ENCODE assay signal across 8 cellular contexts in the genomic region with DNA sequence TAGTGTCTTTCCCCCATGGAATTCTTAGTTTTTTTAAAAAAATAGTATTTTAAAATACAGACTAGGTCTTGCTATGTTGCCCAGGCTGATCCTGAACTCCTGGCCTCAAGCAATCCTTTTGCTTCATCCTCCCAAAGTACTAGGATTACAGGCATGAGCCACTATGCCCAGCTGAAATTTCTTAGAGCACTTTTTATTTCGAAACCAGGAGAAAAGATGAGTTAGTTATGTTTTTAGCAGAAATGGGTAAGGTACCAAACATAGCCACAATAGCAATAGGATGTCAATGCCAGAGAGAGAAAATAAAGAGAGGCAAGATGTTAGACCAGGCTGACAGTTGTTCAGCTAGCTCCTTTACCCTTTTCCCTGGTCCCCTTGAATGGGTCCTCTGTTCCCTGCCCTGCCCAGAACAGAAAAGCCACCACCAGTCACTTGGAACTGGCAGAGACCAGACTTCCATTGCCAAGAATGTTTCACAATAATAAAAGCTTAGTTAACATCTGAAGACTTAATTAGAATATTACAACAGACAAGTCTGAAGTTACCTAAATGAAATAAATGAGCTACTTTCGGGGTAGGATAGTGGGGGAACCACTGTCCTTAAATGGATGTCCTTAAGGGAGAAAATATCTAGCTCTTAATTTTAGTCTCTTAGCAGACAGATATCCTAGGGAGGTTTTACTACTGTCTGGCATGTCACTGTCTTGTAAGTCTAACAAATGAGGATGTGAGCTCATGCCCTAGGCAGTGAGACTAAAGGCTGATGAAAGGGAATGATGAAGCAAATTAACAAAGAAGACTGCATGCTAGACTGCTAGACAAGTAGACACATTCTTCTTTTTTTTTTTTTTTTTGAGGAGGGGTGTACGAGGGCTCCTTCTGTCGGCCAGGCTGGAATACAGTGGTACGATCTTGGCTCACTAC. TPM values are rescaled to one million over a fixed set of nuclear protein-coding genes. Genes with fewer than 3 reads are reported as not detected.
DNase-seq lines count a peak whose midpoint lies in the region; ATAC-seq and TF ChIP-seq lines count a peak whose summit lies in the region.

No MANE protein-coding gene starts in this region.

- ATAC-seq in HG02642 (IDR thresholded peaks at IDR 0.05; ENCODE audit: poor library complexity, unreplicated experiment), result no peak
- no peak for ATAC-seq in activated CD8-positive, alpha-beta T cell treated with anti-CD3 and anti-CD28 coated beads, Interleukin-2, amount 10 ng/mL, durations not matched to agents 7 days and 5 days

- CTCF ChIA-PET in activated CD8-positive, alpha-beta T cell treated with anti-CD3 and anti-CD28 coated beads, Interleukin-2, amount 10 ng/mL, durations not matched to agents 7 days and 5 days (lab: Charles Lee), result no interaction called here

- H3K36me3 Mint-ChIP-seq in nephron (ENCODE audit: low read depth), result no peaks in the 10 kb centered on the region
- H3K36me3 Mint-ChIP-seq in activated CD8-positive, alpha-beta T cell treated with anti-CD3 and anti-CD28 coated beads, Interleukin-2, amount 10 ng/mL, durations not matched to agents 7 days and 5 days (ENCODE audit: low read depth), result no peaks in the 10 kb centered on the region

- H3K27ac Mint-ChIP-seq in nephron, result peak overlapping the region in 2 of 3 experiments; percentile 47 to 54
- H3K27ac Mint-ChIP-seq in activated CD8-positive, alpha-beta T cell treated with anti-CD3 and anti-CD28 coated beads, Interleukin-2, amount 10 ng/mL, durations not matched to agents 7 days and 5 days, result no peak overlapping the region

- TF ChIP-seq CTCF in epithelial cell of esophagus (IDR thresholded peaks at IDR 0.05; ENCODE audit: insufficient read depth, low read depth, low read length, missing control alignments) (no peak), nephron (IDR thresholded peaks at IDR 0.05; ENCODE audit: unreplicated experiment in 3 of 3) (no peak)

- H3K4me3 Mint-ChIP-seq in nephron, result no peak overlapping the region
- no peak overlapping the region for H3K4me3 Mint-ChIP-seq in activated CD8-positive, alpha-beta T cell treated with anti-CD3 and anti-CD28 coated beads, Interleukin-2, amount 10 ng/mL, durations not matched to agents 7 days and 5 days

- DNase-seq in Ammon's horn (ENCODE audit: low spot score), result peak; percentile 84
- peak; percentile 56 for DNase-seq in OCI-M1 (lab: John Stamatoyannopoulos, UW)
- peak; percentile 85 for DNase-seq in epithelial cell of esophagus (ENCODE audit: low read depth)
- DNase-seq in NCI-H2029 treated with DMSO at 0.1 percent for 48 hours (lab: John Stamatoyannopoulos, UW), result no peak
- no peak for DNase-seq in activated CD8-positive, alpha-beta T cell treated with anti-CD3 and anti-CD28 coated beads, Interleukin-2, amount 10 ng/mL, durations not matched to agents 7 days and 5 days
- no peak for DNase-seq in NCI-H1417 treated with DMSO at 0.1 percent for 48 hours (lab: John Stamatoyannopoulos, UW)

- H3K4me3 ChIP-seq in epithelial cell of esophagus (ENCODE audit: low read length), result no peak overlapping the region

- H3K4me1 Mint-ChIP-seq in nephron, result peaks cover 16% of the 10 kb centered on the region
- no peaks in the 10 kb centered on the region for H3K4me1 Mint-ChIP-seq in activated CD8-positive, alpha-beta T cell treated with anti-CD3 and anti-CD28 coated beads, Interleukin-2, amount 10 ng/mL, durations not matched to agents 7 days and 5 days (ENCODE audit: low read depth)

- H3K27me3 Mint-ChIP-seq in nephron (ENCODE audit: low read depth), result no peaks in the 10 kb centered on the region
- H3K27me3 Mint-ChIP-seq in activated CD8-positive, alpha-beta T cell treated with anti-CD3 and anti-CD28 coated beads, Interleukin-2, amount 10 ng/mL, durations not matched to agents 7 days and 5 days (ENCODE audit: low read depth), result no peaks in the 10 kb centered on the region

- POLR2A ChIA-PET in activated CD8-positive, alpha-beta T cell treated with anti-CD3 and anti-CD28 coated beads, Interleukin-2, amount 10 ng/mL, durations not matched to agents 7 days and 5 days (lab: Charles Lee), result interaction anchor here (0.5 kb wide), 1 partner anchor 49 kb away, joined by 3 read pairs; no protein-coding TSS in a partner anchor

- H3K9me3 Mint-ChIP-seq in nephron, result no peaks in the 10 kb centered on the region
- H3K9me3 Mint-ChIP-seq in activated CD8-positive, alpha-beta T cell treated with anti-CD3 and anti-CD28 coated beads, Interleukin-2, amount 10 ng/mL, durations not matched to agents 7 days and 5 days (ENCODE audit: insufficient read depth), result no peaks in the 10 kb centered on the region

RNA-seq across cellular contexts. Expression of a gene that starts 54.2 kb away (rescaled TPM):
- total RNA-seq in activated CD8-positive, alpha-beta T cell treated with anti-CD3 and anti-CD28 coated beads, Interleukin-2, amount 10 ng/mL, durations not matched to agents 7 days and 5 days, result 1 to 10 TPM; 6.3 to 7.5 TPM

Comparison
In these comparisons a context has a peak if more than half of its experiments do, and no peak if none do; other contexts are left out.
1. DNase-seq: peak in Ammon's horn (single experiment), OCI-M1 (single experiment) and epithelial cell of esophagus (single experiment); none in NCI-H2029 treated with DMSO at 0.1 percent for 48 hours (single experiment), activated CD8-positive, alpha-beta T cell treated with anti-CD3 and anti-CD28 coated beads, Interleukin-2, amount 10 ng/mL, durations not matched to agents 7 days and 5 days (single experiment) and NCI-H1417 treated with DMSO at 0.1 percent for 48 hours (single experiment).